ENCODE assay signal across 8 cellular contexts in the genomic region with DNA sequence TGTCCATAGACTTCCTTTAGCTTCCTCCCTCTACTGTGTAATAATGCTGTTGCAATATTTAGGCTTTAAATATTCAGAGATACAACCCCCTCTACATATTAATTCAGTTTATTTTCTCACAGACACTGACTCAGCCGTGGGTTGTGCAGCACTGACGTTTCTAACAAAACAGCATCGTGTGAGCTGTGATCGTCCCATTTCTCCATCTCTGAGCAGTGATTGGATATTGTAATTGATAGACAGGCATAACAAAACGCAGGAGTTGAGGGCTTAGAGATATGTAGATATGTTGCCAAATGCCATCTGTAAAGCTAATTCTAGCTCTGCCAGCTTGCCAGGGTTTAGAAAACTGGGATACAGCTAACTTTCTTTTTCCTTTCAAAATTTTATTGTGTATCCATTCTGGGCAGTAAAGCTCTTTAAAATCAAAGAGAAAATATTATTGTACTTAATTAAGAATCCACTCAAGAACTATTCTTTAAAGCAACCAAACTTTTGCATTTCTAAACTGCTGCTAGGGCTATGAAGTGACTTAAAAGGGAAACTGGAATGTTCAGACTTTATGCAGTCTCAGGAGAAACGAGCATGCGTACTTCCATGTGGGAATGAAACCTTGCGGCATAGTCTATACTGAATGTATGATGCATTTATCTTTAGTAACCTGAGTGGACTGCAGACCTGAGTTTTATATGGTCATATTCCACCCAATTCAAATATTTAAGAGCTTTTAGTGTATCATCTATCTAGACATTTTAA. TPM values are rescaled to one million over a fixed set of nuclear protein-coding genes. Genes with fewer than 3 reads are reported as not detected.
DNase-seq lines count a peak whose midpoint lies in the region; ATAC-seq and TF ChIP-seq lines count a peak whose summit lies in the region.

No MANE protein-coding gene starts in this region.

- no peaks in the 10 kb centered on the region for H3K9me2 ChIP-seq in HCT116 (ENCODE audit: insufficient read depth)

- no peak for TF ChIP-seq RAD21 in HCT116 (IDR thresholded peaks at IDR 0.05; ENCODE audit: low read depth)

- H3K79me2 ChIP-seq in HCT116 (ENCODE audit: insufficient read depth, low read length) = peaks cover 12% of the 10 kb centered on the region; the same call in 1 of the 2 replicates

- H3K9me3 ChIP-seq in HCT116 (ENCODE audit: control insufficient read depth in 1 of 2, insufficient read depth in 1 of 2, low read depth in 1 of 2, low read length in 2 of 2) = no peaks in the 10 kb centered on the region
- H3K9me3 ChIP-seq in adrenal gland (replicated peaks in 1 of 3) = peaks cover 0 to under 1% (median 0%) of the 10 kb centered on the region in 3 donors
- H3K9me3 ChIP-seq in cardiac muscle cell (ENCODE audit: low read depth) = no peaks in the 10 kb centered on the region

- H3K9ac ChIP-seq in HCT116 (ENCODE audit: low read length) = no peak overlapping the region

- ATAC-seq in HCT116 (peak; percentile 73), sciatic nerve (peak; percentile 81), GM21576 (IDR thresholded peaks at IDR 0.05; ENCODE audit: unreplicated experiment) (no peak), GM18861 (IDR thresholded peaks at IDR 0.05; ENCODE audit: unreplicated experiment) (no peak)

- peak; percentile 3 for DNase-seq in HCT116 (ENCODE audit: low read depth, low spot score)
- DNase-seq in adrenal gland = peak; percentile 51 to 88 (median 72)
- DNase-seq in cardiac muscle cell (ENCODE audit: low read depth in 1 of 2, low spot score in 1 of 2) = peak; percentile 32 to 93
- no peak for DNase-seq in sciatic nerve (ENCODE audit: low spot score)
- DNase-seq in stimulated activated naive CD4-positive, alpha-beta T cell (lab: John Stamatoyannopoulos, UW) = no peak

- H3K27ac ChIP-seq in 22Rv1 (peak overlapping the region; percentile 46), HCT116 (ENCODE audit: low read depth, low read length) (no peak overlapping the region), adrenal gland (peak overlapping the region; percentile 58 to 72 (median 67)), cardiac muscle cell (no peak overlapping the region)

- no peak overlapping the region for H2AFZ ChIP-seq in HCT116 (ENCODE audit: low read depth, low read length, poor library complexity, severe bottlenecking)

- H3K4me1 ChIP-seq in HCT116 (ENCODE audit: control insufficient read depth in 1 of 2, insufficient read depth in 2 of 2, low read length in 2 of 2) = 0 out of 4 replicates have a peak, but pooled peaks cover 0 to 4% of the 10 kb centered on the region in 2 experiments
- H3K4me1 ChIP-seq in adrenal gland (replicated peaks in 1 of 2) = peaks cover 2 to 6% of the 10 kb centered on the region in 2 donors
- no peaks in the 10 kb centered on the region for H3K4me1 ChIP-seq in cardiac muscle cell (ENCODE audit: low read depth)

- intact Hi-C loops in HCT116 (cut with micrococcal nuclease) (no loop called here), adrenal gland (cut with DNase I) (no loop called here), sciatic nerve (cut with DNase I) (no loop called here)

- H3K27me3 ChIP-seq in HCT116 (ENCODE audit: insufficient read depth, low read length) (no peaks in the 10 kb centered on the region), adrenal gland (no peaks in the 10 kb centered on the region), cardiac muscle cell (no peaks in the 10 kb centered on the region)

- 17 to 25% (median 22%) methylated on average over 8 of the region's 8 CpGs for WGBS in adrenal gland, 4 donors

- POLR2A ChIA-PET in HCT116 (lab: Charles Lee) = no interaction called here

- H3K36me3 ChIP-seq in HCT116 (ENCODE audit: control insufficient read depth in 1 of 2, insufficient read depth in 2 of 2, low read length in 2 of 2) (no peaks in the 10 kb centered on the region), adrenal gland (replicated peaks in 1 of 2) (no peaks in the 10 kb centered on the region), cardiac muscle cell (no peaks in the 10 kb centered on the region)

- TF ChIP-seq CTCF in 22Rv1 (IDR thresholded peaks at IDR 0.05) = no peak
- TF ChIP-seq CTCF in HCT116 (IDR thresholded peaks at IDR 0.05 in 2 of 3, conservative IDR thresholded peaks at IDR 0.05 in 1 of 3; ENCODE audit: borderline replicate concordance in 1 of 3, insufficient read depth in 1 of 3, low read depth in 2 of 3, low read length in 2 of 3) = no peak
- no peak for TF ChIP-seq CTCF in adrenal gland (IDR thresholded peaks at IDR 0.05)
- TF ChIP-seq CTCF in cardiac muscle cell (IDR thresholded peaks at IDR 0.05; ENCODE audit: low read depth, low read length) = no peak

- H4K20me1 ChIP-seq in HCT116 (ENCODE audit: insufficient read depth) = no peaks in the 10 kb centered on the region; the same call in 1 of the 2 replicates

- H3K4me3 ChIP-seq in HCT116 (replicated peaks in 1 of 2; ENCODE audit: low read depth in 1 of 2, low read length in 2 of 2) (no peak overlapping the region), adrenal gland (peak overlapping the region in 2 of 4 donors; percentile 11 to 49), cardiac muscle cell (no peak overlapping the region)

- no TSS peak for BruUV-seq in HCT116 (replicated peaks; lab: Mats Ljungman, UMichigan)

- RAD21 ChIA-PET in HCT116 (lab: Charles Lee; ENCODE audit: low non-redundant PET in 1 of 2, low total read pairs in 2 of 2, uncharacterized antibody in 2 of 2, unreplicated experiment in 2 of 2) = no interaction called here

- CTCF ChIA-PET in HCT116 (lab: Charles Lee) = no interaction called here

- TF ChIP-seq POLR2A in HCT116 (IDR thresholded peaks at IDR 0.05; ENCODE audit: borderline replicate concordance, extremely low read depth, insufficient read depth, insufficient read length) (no peak), adrenal gland (IDR thresholded peaks at IDR 0.05) (peak in 1 of 2 donors; percentile 63)

- 0 out of 2 replicates have a peak overlapping the region, but pooled peaks have one; percentile 7 for H3K4me2 ChIP-seq in HCT116 (ENCODE audit: low read length)

TF ChIP-seq in HCT116, 20 proteins besides CTCF, POLR2A, EP300 and RAD21:
- TF ChIP-seq SP1 (IDR thresholded peaks at IDR 0.05; ENCODE audit: low read depth) = peak; percentile 21; the same call in 1 of the 2 replicates
- TF ChIP-seq, protein P1, sequence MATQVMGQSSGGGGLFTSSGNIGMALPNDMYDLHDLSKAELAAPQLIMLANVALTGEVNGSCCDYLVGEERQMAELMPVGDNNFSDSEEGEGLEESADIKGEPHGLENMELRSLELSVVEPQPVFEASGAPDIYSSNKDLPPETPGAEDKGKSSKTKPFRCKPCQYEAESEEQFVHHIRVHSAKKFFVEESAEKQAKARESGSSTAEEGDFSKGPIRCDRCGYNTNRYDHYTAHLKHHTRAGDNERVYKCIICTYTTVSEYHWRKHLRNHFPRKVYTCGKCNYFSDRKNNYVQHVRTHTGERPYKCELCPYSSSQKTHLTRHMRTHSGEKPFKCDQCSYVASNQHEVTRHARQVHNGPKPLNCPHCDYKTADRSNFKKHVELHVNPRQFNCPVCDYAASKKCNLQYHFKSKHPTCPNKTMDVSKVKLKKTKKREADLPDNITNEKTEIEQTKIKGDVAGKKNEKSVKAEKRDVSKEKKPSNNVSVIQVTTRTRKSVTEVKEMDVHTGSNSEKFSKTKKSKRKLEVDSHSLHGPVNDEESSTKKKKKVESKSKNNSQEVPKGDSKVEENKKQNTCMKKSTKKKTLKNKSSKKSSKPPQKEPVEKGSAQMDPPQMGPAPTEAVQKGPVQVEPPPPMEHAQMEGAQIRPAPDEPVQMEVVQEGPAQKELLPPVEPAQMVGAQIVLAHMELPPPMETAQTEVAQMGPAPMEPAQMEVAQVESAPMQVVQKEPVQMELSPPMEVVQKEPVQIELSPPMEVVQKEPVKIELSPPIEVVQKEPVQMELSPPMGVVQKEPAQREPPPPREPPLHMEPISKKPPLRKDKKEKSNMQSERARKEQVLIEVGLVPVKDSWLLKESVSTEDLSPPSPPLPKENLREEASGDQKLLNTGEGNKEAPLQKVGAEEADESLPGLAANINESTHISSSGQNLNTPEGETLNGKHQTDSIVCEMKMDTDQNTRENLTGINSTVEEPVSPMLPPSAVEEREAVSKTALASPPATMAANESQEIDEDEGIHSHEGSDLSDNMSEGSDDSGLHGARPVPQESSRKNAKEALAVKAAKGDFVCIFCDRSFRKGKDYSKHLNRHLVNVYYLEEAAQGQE (IDR thresholded peaks at IDR 0.05; ENCODE audit: low read depth) = no peak

RNA-seq across cellular contexts. Expression of a gene that starts 22.7 kb away (rescaled TPM):
- total RNA-seq in HCT116 (2021; ENCODE audit: unreplicated experiment) (17.0 TPM), adrenal gland (10 to 100 TPM; 16.6 to 39.8 (median 21.9) TPM), cardiac muscle cell (34.7 and 35.4 TPM in 2 replicates), sciatic nerve (34.9 TPM)
- 20.2 and 22.8 TPM in 2 replicates for polyA plus RNA-seq in HCT116 (2012)
- polyA plus RNA-seq in adrenal gland (10 to 100 TPM in 2 of 3 donors, 1 to 10 TPM in 1; 9.3 to 27.6 (median 10.4) TPM), cardiac muscle cell (37.8 and 39.0 TPM in 2 replicates)

RNA-seq across cellular contexts. Expression of a gene that starts 55.5 kb away (rescaled TPM):
- total RNA-seq in HCT116 (2021; ENCODE audit: unreplicated experiment) (not detected), adrenal gland (not detected), cardiac muscle cell (not detected in 2 replicates), sciatic nerve (not detected)
- polyA plus RNA-seq in HCT116 (2012) = not detected in 2 replicates
- polyA plus RNA-seq in adrenal gland (not detected), cardiac muscle cell (not detected in 2 replicates)

Comparison
In these comparisons a context has a peak if more than half of its experiments do, and no peak if none do; other contexts are left out.
1. H3K27ac ChIP-seq: peak in 22Rv1 (single experiment) and adrenal gland (5 of 5); none in HCT116 (single experiment) and cardiac muscle cell (single experiment).
2. ATAC-seq: peak in HCT116 (single experiment) and sciatic nerve (single experiment); none in GM21576 (single experiment) and GM18861 (single experiment).
3. DNase-seq: peak in HCT116 (single experiment), adrenal gland (7 of 7) and cardiac muscle cell (2 of 2); none in sciatic nerve (single experiment) and stimulated activated naive CD4-positive, alpha-beta T cell (0 of 6).